In genomic region chr9:82024931-82025330, GRCh38 we compare ENCODE assay signal across 21 cellular contexts. TPM values are rescaled to one million over a fixed set of nuclear protein-coding genes. Genes with fewer than 3 reads are reported as not detected.
DNase-seq lines count a peak whose midpoint lies in the region; TF ChIP-seq lines count a peak whose summit lies in the region.
"Had no signal": no experiment of that assay in that cellular context is flagged by ENCODE, and none has a peak within 500 bp of the region (broad histone marks: within the 10 kb centered on the region; RNA-seq: fewer than 3 reads in every experiment).

No MANE protein-coding gene starts in this region.

- TF ChIP-seq CTCF in fibroblast of the aortic adventitia (IDR thresholded peaks at IDR 0.05; ENCODE audit: insufficient read depth, low read length) (no peak), nephron (IDR thresholded peaks at IDR 0.05; ENCODE audit: unreplicated experiment in 3 of 3) (no peak)

- intact Hi-C loops in head of caudate nucleus (cut with DNase I): no loop called here

- peak overlapping the region in 2 of 3 experiments; percentile 17 to 53 for H3K27ac Mint-ChIP-seq in nephron
- H3K27ac Mint-ChIP-seq: CD4-positive, alpha-beta memory T cell had no signal

- peaks cover 11% of the 10 kb centered on the region for H3K4me1 Mint-ChIP-seq in nephron
- H3K4me1 Mint-ChIP-seq: CD4-positive, alpha-beta memory T cell had no signal

- no peaks in the 10 kb centered on the region for H3K36me3 Mint-ChIP-seq in nephron (ENCODE audit: low read depth)
- H3K36me3 Mint-ChIP-seq: CD4-positive, alpha-beta memory T cell had no signal

- H3K27me3 Mint-ChIP-seq in nephron (ENCODE audit: low read depth): no peaks in the 10 kb centered on the region
- H3K27me3 Mint-ChIP-seq: CD4-positive, alpha-beta memory T cell had no signal

- no peak overlapping the region for H3K4me3 Mint-ChIP-seq in nephron
- H3K4me3 Mint-ChIP-seq: CD4-positive, alpha-beta memory T cell had no signal

- DNase-seq in NCI-H226 (peak; percentile 3), amniotic epithelial cell (ENCODE audit: low read depth) (peak; percentile 24), fibroblast of the aortic adventitia (ENCODE audit: low read depth) (peak; percentile 67), cerebellum (ENCODE audit: low spot score) (no peak), HCEC 1CT (no peak), head of caudate nucleus (no peak), DMS 273 (lab: John Stamatoyannopoulos, UW; ENCODE audit: unreplicated experiment) (no peak)
- DNase-seq: C1 segment of cervical spinal cord; Caco-2; CD4-positive, alpha-beta memory T cell; DMS 273 treated with DMSO at 0.1 percent for 48 hours; DMS79; EL; GDM1; GM23248; H7 had no signal

- no peaks in the 10 kb centered on the region for H3K9me3 Mint-ChIP-seq in nephron

- no peak overlapping the region for H3K4me3 ChIP-seq in fibroblast of the aortic adventitia (ENCODE audit: low read depth, low read length)
- H3K4me3 ChIP-seq: GM12878, GM23248 had no signal

RNA-seq across cellular contexts. Expression of gene SPATA31D1, which starts 36.4 kb away (rescaled TPM):
- total RNA-seq in fibroblast of the aortic adventitia (ENCODE audit: low replicate concordance) (not detected in 2 replicates), cerebellum (not detected)
- total RNA-seq: A172; A673; Caco-2; CD4-positive, alpha-beta memory T cell; GM23248; H1; H7 had no signal

Comparison
In these comparisons a context has a peak if more than half of its experiments do, and no peak if none do; other contexts are left out.
1. DNase-seq: peak in NCI-H226 (single experiment), amniotic epithelial cell (single experiment) and fibroblast of the aortic adventitia (single experiment); none in cerebellum (single experiment), HCEC 1CT (single experiment), head of caudate nucleus (0 of 42) and DMS 273 (single experiment).